3 cellular contexts compared by ENCODE assay signal in the genomic region with DNA sequence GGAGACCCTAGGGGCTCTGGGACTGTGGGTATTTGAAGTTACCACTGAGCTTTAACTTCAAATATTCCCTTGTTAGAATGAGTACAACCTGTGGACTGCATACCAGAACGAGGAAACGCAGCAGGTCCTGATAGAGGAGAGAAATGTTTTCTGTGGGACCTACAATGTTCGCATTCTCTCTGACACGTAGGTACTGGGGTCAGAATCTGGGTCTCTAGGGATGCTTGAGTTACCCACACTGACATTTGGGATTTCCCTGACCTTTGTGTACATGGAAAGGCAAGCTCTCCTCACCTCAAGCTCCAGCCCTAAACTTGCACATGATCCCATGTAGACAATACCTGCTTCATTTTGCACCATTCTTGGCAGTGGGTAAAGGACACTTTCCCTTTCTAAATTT. TPM values are rescaled to one million over a fixed set of nuclear protein-coding genes. Genes with fewer than 3 reads are reported as not detected.
"Had no signal": no experiment of that assay in that cellular context is flagged by ENCODE, and none has a peak within 500 bp of the region (broad histone marks: within the 10 kb centered on the region; RNA-seq: fewer than 3 reads in every experiment).

No MANE protein-coding gene starts in this region.

RNA-seq across cellular contexts. Expression of gene FBXW10, which starts 12.1 kb away (rescaled TPM):
- total RNA-seq: OCI-LY7, Right ventricle myocardium inferior, SK-MEL-5 had no signal
